In the genomic region with DNA sequence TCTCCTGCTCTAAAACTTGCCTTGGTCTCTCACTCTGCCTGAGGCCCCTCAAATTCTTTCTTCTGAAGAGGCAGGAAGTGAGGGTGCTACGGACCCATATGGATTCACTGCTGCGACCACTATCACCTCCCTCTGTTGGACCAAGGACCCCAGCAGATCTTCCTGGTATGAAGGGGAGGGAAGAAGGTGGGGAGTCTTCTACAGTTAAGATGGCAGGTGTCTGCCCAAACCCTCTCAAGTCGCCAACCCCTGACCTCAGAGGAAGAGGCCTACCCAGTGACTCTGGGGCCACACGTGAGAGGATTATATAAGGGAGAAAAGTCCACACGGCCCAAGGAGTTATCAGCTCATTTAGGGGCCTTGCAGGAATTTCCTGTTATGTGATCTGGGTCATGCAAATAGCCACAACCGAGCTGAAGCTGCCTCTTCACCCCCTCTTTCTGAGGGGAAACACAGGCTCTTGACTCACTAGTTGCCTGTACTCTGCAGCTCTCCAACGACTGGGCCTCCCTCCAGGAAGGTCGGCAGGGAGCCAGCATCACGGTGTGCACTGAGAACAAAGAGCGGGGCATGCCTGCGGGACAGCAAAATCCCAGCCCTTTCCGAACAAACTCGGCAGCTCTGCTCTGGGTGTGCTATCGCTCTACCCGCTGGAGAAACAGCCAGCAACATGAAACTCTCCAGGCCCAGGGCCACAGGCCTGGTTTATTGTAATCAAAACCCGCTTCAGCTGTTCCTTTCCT, we compare ENCODE assay signal across 8 cellular contexts.
DNase-seq lines count a peak whose midpoint lies in the region; ATAC-seq and TF ChIP-seq lines count a peak whose summit lies in the region.

No MANE protein-coding gene starts in this region.

- CTCF ChIA-PET in BJ (lab: Yijun Ruan, JAX) (interaction anchor here (0.8 to 1.3 kb wide), 5 partner anchors 14 to 117 kb away, joined by 3 to 4 read pairs (median 3); a partner anchor contains a TSS), PC-3 (lab: Charles Lee) (interaction anchor here (0.6 kb wide), 1 partner anchor 99 kb away, joined by 5 read pairs; no protein-coding TSS in a partner anchor)

- POLR2A ChIA-PET in BJ (lab: Charles Lee) (interaction anchor here (0.5 to 1.0 kb wide), 2 partner anchors 55 to 470 kb away, joined by 3 to 7 read pairs; no protein-coding TSS in a partner anchor), PC-3 (lab: Charles Lee; ENCODE audit: unreplicated experiment) (interaction anchor here (0.5 kb wide), 1 partner anchor 116 kb away, joined by 3 read pairs; no protein-coding TSS in a partner anchor)

- DNase-seq in BJ (ENCODE audit: low read depth): peak; percentile 86
- peak; percentile 88 for DNase-seq in PC-3
- peak; percentile 76 for DNase-seq in endodermal cell
- no peak for DNase-seq in memory B cell (ENCODE audit: low spot score in 2 of 2)
- DNase-seq in suprapubic skin (ENCODE audit: low spot score in 2 of 2): peak in 1 of 2 donors; percentile 84
- DNase-seq in activated effector memory CD4-positive, alpha-beta T cell treated with Interleukin-2 at 50 U/mL for 16 hours: no peak
- no peak for DNase-seq in stimulated activated CD4-positive, alpha-beta T cell treated with anti-CD3 and anti-CD28 coated beads, Interleukin-4, amount 100 ng/mL, for 1 hour

- H3K27me3 ChIP-seq in BJ (ENCODE audit: control insufficient read depth, insufficient read depth, low read length) (no peaks in the 10 kb centered on the region), PC-3 (ENCODE audit: low read length) (no peaks in the 10 kb centered on the region), endodermal cell (ENCODE audit: control insufficient read depth, insufficient read depth, low read length, poor library complexity, severe bottlenecking) (no peaks in the 10 kb centered on the region), suprapubic skin (no peaks in the 10 kb centered on the region)

- ATAC-seq in HG02623 (IDR thresholded peaks at IDR 0.05; ENCODE audit: unreplicated experiment) (peak; percentile 43), PC-3 (peak; percentile 42), memory B cell (ENCODE audit: low read depth) (peak; percentile 44)

- H3K27ac Mint-ChIP-seq in endodermal cell: peak overlapping the region; percentile 79
- peak overlapping the region; percentile 87 for H3K27ac Mint-ChIP-seq in memory B cell

- H3F3A ChIP-seq in PC-3 (ENCODE audit: low read length, unreplicated experiment): no peaks in the 10 kb centered on the region

- no peaks in the 10 kb centered on the region for H3K9me3 ChIP-seq in PC-3 (ENCODE audit: low read length)
- no peaks in the 10 kb centered on the region for H3K9me3 ChIP-seq in endodermal cell (ENCODE audit: control insufficient read depth, low read length)
- H3K9me3 ChIP-seq in suprapubic skin: no peaks in the 10 kb centered on the region

- H3K79me2 ChIP-seq in PC-3 (ENCODE audit: low read length): no peaks in the 10 kb centered on the region

- H3K4me1 ChIP-seq in PC-3 (ENCODE audit: insufficient read depth, low read length) (peaks cover 56% of the 10 kb centered on the region), endodermal cell (ENCODE audit: control insufficient read depth, insufficient read depth, low read length) (peaks cover 25% of the 10 kb centered on the region), suprapubic skin (peaks cover 78% of the 10 kb centered on the region)

- 56 to 58% methylated on average over 15 to 16 of the region's 16 CpGs for WGBS in endodermal cell (ENCODE audit: insufficient coverage in 1 of 2, insufficient read length in 1 of 2), 2 experiments
- 27% methylated on average over 15 of the region's 16 CpGs for WGBS in suprapubic skin

- H3K4me2 ChIP-seq in PC-3 (ENCODE audit: low read length): peak overlapping the region; percentile 61

- TF ChIP-seq POLR2A in suprapubic skin (IDR thresholded peaks at IDR 0.05): no peak

- H3K27ac ChIP-seq in PC-3 (ENCODE audit: low read length) (peak overlapping the region; percentile 78), endodermal cell (ENCODE audit: low read depth, low read length) (peak overlapping the region; percentile 36), suprapubic skin (peak overlapping the region; percentile 64)

- no TSS peak for BruUV-seq in PC-3 (replicated peaks; lab: Mats Ljungman, UMichigan)

- H3K36me3 ChIP-seq in BJ (ENCODE audit: control insufficient read depth, insufficient read depth, low read length): no peaks in the 10 kb centered on the region
- H3K36me3 ChIP-seq in PC-3 (ENCODE audit: low read depth, low read length): no peaks in the 10 kb centered on the region
- peaks cover 14% of the 10 kb centered on the region for H3K36me3 ChIP-seq in endodermal cell (ENCODE audit: control insufficient read depth, insufficient read depth, low read length)
- no peaks in the 10 kb centered on the region for H3K36me3 ChIP-seq in suprapubic skin

- TF ChIP-seq CTCF in BJ (IDR thresholded peaks at IDR 0.05; ENCODE audit: insufficient read depth, low read depth, low read length) (no peak), PC-3 (conservative IDR thresholded peaks at IDR 0.05; ENCODE audit: low read depth, low read length) (no peak), endodermal cell (conservative IDR thresholded peaks at IDR 0.05) (no peak), suprapubic skin (IDR thresholded peaks at IDR 0.05) (no peak)

- H3K27me3 Mint-ChIP-seq in endodermal cell (ENCODE audit: insufficient read depth) (no peaks in the 10 kb centered on the region), memory B cell (no peaks in the 10 kb centered on the region)

- no peak overlapping the region for H3K4me3 ChIP-seq in BJ (ENCODE audit: low read depth, low read length)
- no peak overlapping the region for H3K4me3 ChIP-seq in PC-3 (ENCODE audit: low read length)
- no peak overlapping the region for H3K4me3 ChIP-seq in endodermal cell (ENCODE audit: low read length)
- no peak overlapping the region for H3K4me3 ChIP-seq in suprapubic skin

- no peak for TF ChIP-seq EP300 in suprapubic skin (IDR thresholded peaks at IDR 0.05)

- peaks cover 7% of the 10 kb centered on the region for H3K36me3 Mint-ChIP-seq in endodermal cell (ENCODE audit: low read depth)
- no peaks in the 10 kb centered on the region for H3K36me3 Mint-ChIP-seq in memory B cell

- no peaks in the 10 kb centered on the region for H3K9me2 ChIP-seq in PC-3 (replicated peaks; ENCODE audit: low read length)

- H3K9ac ChIP-seq in PC-3 (ENCODE audit: low read length) (peak overlapping the region; percentile 32), endodermal cell (ENCODE audit: extremely low read depth, low read length, poor library complexity, severe bottlenecking) (no peak overlapping the region)

- H3K9me3 Mint-ChIP-seq in endodermal cell: no peaks in the 10 kb centered on the region
- no peaks in the 10 kb centered on the region for H3K9me3 Mint-ChIP-seq in memory B cell

- no peak overlapping the region for H3K4me3 Mint-ChIP-seq in endodermal cell
- peak overlapping the region; percentile 24 for H3K4me3 Mint-ChIP-seq in memory B cell

- H2AFZ ChIP-seq in PC-3 (ENCODE audit: low read length): peak overlapping the region; percentile 66

- peaks cover 61% of the 10 kb centered on the region for H3K4me1 Mint-ChIP-seq in endodermal cell
- H3K4me1 Mint-ChIP-seq in memory B cell: peaks cover 54% of the 10 kb centered on the region

- intact Hi-C loops in PC-3 (cut with micrococcal nuclease): loop anchor here (2.0 to 10.0 kb wide), 2 partner anchors 44 to 100 kb away; no protein-coding TSS in a partner anchor

- no peaks in the 10 kb centered on the region for H4K20me1 ChIP-seq in PC-3 (ENCODE audit: low read length)

Comparison
In these comparisons a context has a peak if more than half of its experiments do, and no peak if none do; other contexts are left out.
1. DNase-seq: peak in BJ (single experiment), PC-3 (single experiment) and endodermal cell (single experiment); none in memory B cell (0 of 2), activated effector memory CD4-positive, alpha-beta T cell treated with Interleukin-2 at 50 U/mL for 16 hours (single experiment) and stimulated activated CD4-positive, alpha-beta T cell treated with anti-CD3 and anti-CD28 coated beads, Interleukin-4, amount 100 ng/mL, for 1 hour (single experiment).
2. Peak in every context shown above with its lines, with median percentiles within 50 percentile points of each other: ATAC-seq and H3K27ac ChIP-seq.